In the genomic region with DNA sequence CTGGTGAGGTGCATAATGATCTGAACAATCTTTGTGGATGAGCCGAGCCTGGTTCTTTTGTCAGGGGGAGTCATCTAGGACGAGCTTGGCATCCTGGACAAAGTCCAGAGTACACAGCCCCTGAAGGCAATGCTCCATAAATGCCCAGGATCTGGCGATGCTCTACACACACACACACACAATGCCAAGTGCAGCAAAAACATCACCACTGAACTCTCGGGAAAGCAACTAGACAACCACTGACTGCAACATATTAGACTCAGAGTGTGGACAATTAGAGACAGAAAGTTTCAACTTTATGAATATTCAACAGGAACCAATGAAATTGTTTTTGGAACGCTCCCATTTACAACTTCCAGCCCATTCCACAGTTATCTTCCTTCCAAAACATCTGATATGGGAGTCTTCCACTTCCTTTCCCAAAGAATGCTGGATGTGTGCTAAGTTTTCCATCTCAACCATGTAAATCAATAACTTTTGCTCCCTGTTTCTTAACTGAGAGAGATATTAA, we compare ENCODE assay signal across 1 cellular context.
TF ChIP-seq lines count a peak whose summit lies in the region.

No MANE protein-coding gene starts in this region.

TF ChIP-seq in GM23338, 12 proteins besides CTCF, POLR2A, EP300 and RAD21 (continued from another document):
- TF ChIP-seq, protein P1, sequence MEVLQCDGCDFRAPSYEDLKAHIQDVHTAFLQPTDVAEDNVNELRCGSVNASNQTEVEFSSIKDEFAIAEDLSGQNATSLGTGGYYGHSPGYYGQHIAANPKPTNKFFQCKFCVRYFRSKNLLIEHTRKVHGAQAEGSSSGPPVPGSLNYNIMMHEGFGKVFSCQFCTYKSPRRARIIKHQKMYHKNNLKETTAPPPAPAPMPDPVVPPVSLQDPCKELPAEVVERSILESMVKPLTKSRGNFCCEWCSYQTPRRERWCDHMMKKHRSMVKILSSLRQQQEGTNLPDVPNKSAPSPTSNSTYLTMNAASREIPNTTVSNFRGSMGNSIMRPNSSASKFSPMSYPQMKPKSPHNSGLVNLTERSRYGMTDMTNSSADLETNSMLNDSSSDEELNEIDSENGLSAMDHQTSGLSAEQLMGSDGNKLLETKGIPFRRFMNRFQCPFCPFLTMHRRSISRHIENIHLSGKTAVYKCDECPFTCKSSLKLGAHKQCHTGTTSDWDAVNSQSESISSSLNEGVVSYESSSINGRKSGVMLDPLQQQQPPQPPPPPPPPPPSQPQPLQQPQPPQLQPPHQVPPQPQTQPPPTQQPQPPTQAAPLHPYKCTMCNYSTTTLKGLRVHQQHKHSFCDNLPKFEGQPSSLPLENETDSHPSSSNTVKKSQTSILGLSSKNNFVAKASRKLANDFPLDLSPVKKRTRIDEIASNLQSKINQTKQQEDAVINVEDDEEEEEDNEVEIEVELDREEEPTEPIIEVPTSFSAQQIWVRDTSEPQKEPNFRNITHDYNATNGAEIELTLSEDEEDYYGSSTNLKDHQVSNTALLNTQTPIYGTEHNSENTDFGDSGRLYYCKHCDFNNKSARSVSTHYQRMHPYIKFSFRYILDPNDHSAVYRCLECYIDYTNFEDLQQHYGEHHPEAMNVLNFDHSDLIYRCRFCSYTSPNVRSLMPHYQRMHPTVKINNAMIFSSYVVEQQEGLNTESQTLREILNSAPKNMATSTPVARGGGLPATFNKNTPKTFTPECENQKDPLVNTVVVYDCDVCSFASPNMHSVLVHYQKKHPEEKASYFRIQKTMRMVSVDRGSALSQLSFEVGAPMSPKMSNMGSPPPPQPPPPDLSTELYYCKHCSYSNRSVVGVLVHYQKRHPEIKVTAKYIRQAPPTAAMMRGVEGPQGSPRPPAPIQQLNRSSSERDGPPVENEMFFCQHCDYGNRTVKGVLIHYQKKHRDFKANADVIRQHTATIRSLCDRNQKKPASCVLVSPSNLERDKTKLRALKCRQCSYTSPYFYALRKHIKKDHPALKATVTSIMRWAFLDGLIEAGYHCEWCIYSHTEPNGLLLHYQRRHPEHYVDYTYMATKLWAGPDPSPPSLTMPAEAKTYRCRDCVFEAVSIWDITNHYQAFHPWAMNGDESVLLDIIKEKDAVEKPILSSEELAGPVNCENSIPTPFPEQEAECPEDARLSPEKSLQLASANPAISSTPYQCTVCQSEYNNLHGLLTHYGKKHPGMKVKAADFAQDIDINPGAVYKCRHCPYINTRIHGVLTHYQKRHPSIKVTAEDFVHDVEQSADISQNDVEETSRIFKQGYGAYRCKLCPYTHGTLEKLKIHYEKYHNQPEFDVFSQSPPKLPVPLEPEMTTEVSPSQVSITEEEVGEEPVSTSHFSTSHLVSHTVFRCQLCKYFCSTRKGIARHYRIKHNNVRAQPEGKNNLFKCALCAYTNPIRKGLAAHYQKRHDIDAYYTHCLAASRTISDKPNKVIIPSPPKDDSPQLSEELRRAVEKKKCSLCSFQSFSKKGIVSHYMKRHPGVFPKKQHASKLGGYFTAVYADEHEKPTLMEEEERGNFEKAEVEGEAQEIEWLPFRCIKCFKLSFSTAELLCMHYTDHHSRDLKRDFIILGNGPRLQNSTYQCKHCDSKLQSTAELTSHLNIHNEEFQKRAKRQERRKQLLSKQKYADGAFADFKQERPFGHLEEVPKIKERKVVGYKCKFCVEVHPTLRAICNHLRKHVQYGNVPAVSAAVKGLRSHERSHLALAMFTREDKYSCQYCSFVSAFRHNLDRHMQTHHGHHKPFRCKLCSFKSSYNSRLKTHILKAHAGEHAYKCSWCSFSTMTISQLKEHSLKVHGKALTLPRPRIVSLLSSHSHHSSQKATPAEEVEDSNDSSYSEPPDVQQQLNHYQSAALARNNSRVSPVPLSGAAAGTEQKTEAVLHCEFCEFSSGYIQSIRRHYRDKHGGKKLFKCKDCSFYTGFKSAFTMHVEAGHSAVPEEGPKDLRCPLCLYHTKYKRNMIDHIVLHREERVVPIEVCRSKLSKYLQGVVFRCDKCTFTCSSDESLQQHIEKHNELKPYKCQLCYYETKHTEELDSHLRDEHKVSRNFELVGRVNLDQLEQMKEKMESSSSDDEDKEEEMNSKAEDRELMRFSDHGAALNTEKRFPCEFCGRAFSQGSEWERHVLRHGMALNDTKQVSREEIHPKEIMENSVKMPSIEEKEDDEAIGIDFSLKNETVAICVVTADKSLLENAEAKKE (CRISPR knock-in tag; IDR thresholded peaks at IDR 0.05), result no peak
- no peak for TF ChIP-seq POLR2AphosphoS5 (IDR thresholded peaks at IDR 0.05; ENCODE audit: low read depth)
- no peak for TF ChIP-seq CREB1 (CRISPR knock-in tag; IDR thresholded peaks at IDR 0.05; ENCODE audit: low read depth)
- TF ChIP-seq JUNB (IDR thresholded peaks at IDR 0.05; ENCODE audit: unreplicated experiment), result no peak
- TF ChIP-seq EZH2 (IDR thresholded peaks at IDR 0.05; ENCODE audit: low read depth, unreplicated experiment), result no peak
- TF ChIP-seq, protein P2, sequence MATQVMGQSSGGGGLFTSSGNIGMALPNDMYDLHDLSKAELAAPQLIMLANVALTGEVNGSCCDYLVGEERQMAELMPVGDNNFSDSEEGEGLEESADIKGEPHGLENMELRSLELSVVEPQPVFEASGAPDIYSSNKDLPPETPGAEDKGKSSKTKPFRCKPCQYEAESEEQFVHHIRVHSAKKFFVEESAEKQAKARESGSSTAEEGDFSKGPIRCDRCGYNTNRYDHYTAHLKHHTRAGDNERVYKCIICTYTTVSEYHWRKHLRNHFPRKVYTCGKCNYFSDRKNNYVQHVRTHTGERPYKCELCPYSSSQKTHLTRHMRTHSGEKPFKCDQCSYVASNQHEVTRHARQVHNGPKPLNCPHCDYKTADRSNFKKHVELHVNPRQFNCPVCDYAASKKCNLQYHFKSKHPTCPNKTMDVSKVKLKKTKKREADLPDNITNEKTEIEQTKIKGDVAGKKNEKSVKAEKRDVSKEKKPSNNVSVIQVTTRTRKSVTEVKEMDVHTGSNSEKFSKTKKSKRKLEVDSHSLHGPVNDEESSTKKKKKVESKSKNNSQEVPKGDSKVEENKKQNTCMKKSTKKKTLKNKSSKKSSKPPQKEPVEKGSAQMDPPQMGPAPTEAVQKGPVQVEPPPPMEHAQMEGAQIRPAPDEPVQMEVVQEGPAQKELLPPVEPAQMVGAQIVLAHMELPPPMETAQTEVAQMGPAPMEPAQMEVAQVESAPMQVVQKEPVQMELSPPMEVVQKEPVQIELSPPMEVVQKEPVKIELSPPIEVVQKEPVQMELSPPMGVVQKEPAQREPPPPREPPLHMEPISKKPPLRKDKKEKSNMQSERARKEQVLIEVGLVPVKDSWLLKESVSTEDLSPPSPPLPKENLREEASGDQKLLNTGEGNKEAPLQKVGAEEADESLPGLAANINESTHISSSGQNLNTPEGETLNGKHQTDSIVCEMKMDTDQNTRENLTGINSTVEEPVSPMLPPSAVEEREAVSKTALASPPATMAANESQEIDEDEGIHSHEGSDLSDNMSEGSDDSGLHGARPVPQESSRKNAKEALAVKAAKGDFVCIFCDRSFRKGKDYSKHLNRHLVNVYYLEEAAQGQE (IDR thresholded peaks at IDR 0.05; ENCODE audit: unreplicated experiment), result no peak
- TF ChIP-seq NANOG (IDR thresholded peaks at IDR 0.05; ENCODE audit: borderline replicate concordance), result no peak
- no peak for TF ChIP-seq EZH2phosphoT487 (IDR thresholded peaks at IDR 0.05; ENCODE audit: unreplicated experiment)
- TF ChIP-seq ETS1 (IDR thresholded peaks at IDR 0.05), result no peak
- TF ChIP-seq ZNF114 (CRISPR knock-in tag; IDR thresholded peaks at IDR 0.05), result no peak
- no peak for TF ChIP-seq ZNF331 (CRISPR knock-in tag; IDR thresholded peaks at IDR 0.05; ENCODE audit: low read depth)
